Comparison of ENCODE assay signal across 14 cellular contexts in the genomic region with DNA sequence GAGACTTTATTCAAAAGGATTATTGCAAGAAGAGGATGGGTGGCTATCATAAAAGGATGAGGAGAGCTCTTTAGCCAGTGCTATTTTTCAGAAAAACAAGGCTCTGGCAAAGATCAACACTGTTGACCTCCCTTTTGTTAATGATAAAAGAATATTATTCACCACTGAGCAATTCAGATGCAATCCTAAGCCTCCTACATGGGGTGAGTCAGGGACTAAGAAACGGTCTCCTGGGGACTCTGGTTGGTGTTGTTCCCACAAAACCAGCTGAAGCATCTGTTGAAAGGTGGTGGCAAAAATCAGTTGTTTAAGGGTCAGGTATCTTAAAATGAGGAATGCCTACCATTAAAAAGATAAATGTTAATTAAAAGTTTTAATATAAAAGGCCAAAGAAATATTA. TPM values are rescaled to one million over a fixed set of nuclear protein-coding genes. Genes with fewer than 3 reads are reported as not detected.
DNase-seq lines count a peak whose midpoint lies in the region; TF ChIP-seq lines count a peak whose summit lies in the region.
"Had no signal": no experiment of that assay in that cellular context is flagged by ENCODE, and none has a peak within 500 bp of the region (broad histone marks: within the 10 kb centered on the region; RNA-seq: fewer than 3 reads in every experiment).

No MANE protein-coding gene starts in this region.

- TF ChIP-seq CTCF in cardiac fibroblast (IDR thresholded peaks at IDR 0.05; ENCODE audit: low read depth, low read length): no peak
- no peak for TF ChIP-seq CTCF in adrenal gland (IDR thresholded peaks at IDR 0.05)
- TF ChIP-seq CTCF in CD14-positive monocyte (IDR thresholded peaks at IDR 0.05): no peak

- peaks cover 29% of the 10 kb centered on the region for H3K4me1 Mint-ChIP-seq in CD14-positive monocyte

- H3K4me3 ChIP-seq in HUES64 (ENCODE audit: low read length) (no peak overlapping the region), cardiac fibroblast (replicated peaks in 1 of 2; ENCODE audit: low read depth in 2 of 2, low read length in 2 of 2) (no peak overlapping the region), adrenal gland (no peak overlapping the region)
- H3K4me3 ChIP-seq: lung, neural progenitor cell, upper lobe of right lung had no signal

- H3K9me3 Mint-ChIP-seq in CD14-positive monocyte: peaks cover 0 to 4% (median 0%) of the 10 kb centered on the region in 7 donors

- no peak for TF ChIP-seq POLR2A in adrenal gland (IDR thresholded peaks at IDR 0.05)

- DNase-seq in AG08396 (ENCODE audit: low spot score) (peak; percentile 60), cardiac fibroblast (ENCODE audit: low read depth in 2 of 2) (peak; percentile 83 to 97), kidney glomerular epithelial cell (lab: John Stamatoyannopoulos, UW) (peak; percentile 76), adrenal gland (no peak), NCI-H1417 treated with DMSO at 0.1 percent for 48 hours (lab: John Stamatoyannopoulos, UW) (no peak), activated gamma-delta T cell treated with Interleukin-2 at 50 U/mL for 16 hours (no peak), CD14-positive monocyte (ENCODE audit: low spot score) (no peak)
- DNase-seq: activated CD4-positive, CD25-positive, alpha-beta regulatory T cell; DMS79 treated with DMSO at 0.1 percent for 48 hours; upper lobe of right lung had no signal

- H3K27ac Mint-ChIP-seq in CD14-positive monocyte: no peak overlapping the region
- H3K27ac Mint-ChIP-seq: B cell, neural progenitor cell had no signal

- H3K36me3 ChIP-seq in HUES64 (ENCODE audit: insufficient read depth, low read length) (no peaks in the 10 kb centered on the region), adrenal gland (replicated peaks in 1 of 2) (no peaks in the 10 kb centered on the region)
- H3K36me3 ChIP-seq: neural progenitor cell, upper lobe of right lung had no signal

- no peak overlapping the region for H3K4me3 Mint-ChIP-seq in CD14-positive monocyte
- H3K4me3 Mint-ChIP-seq: B cell, neural progenitor cell had no signal

- intact Hi-C loops in adrenal gland (cut with DNase I) (no loop called here), CD14-positive monocyte (cut with micrococcal nuclease) (loop anchor here in 1 of 2 donors (10.0 kb wide), 1 partner anchor 46 kb away; no protein-coding TSS in a partner anchor)

- H3K9me3 ChIP-seq in HUES64 (ENCODE audit: insufficient read depth, low read depth, low read length) (0 out of 2 replicates have a peak, but pooled peaks cover 5% of the 10 kb centered on the region), adrenal gland (replicated peaks in 1 of 3) (no peaks in the 10 kb centered on the region)
- H3K9me3 ChIP-seq: upper lobe of right lung had no signal

- H3K27me3 ChIP-seq in HUES64 (ENCODE audit: insufficient read depth, low read length) (no peaks in the 10 kb centered on the region), adrenal gland (no peaks in the 10 kb centered on the region)
- H3K27me3 ChIP-seq: neural progenitor cell, upper lobe of right lung had no signal

- WGBS in HUES64: 50% methylated on average over 1 of the region's 1 CpG
- 34 to 52% (median 48%) methylated on average over 1 of the region's 1 CpG for WGBS in adrenal gland, 4 donors

- H3K4me1 ChIP-seq in HUES64 (ENCODE audit: insufficient read depth, low read length) (peaks cover 22% of the 10 kb centered on the region), adrenal gland (replicated peaks in 1 of 2) (no peaks in the 10 kb centered on the region)

- peaks cover 0 to 1% (median 0%) of the 10 kb centered on the region in 3 donors for H3K27me3 Mint-ChIP-seq in CD14-positive monocyte (ENCODE audit: low read depth in 3 of 3)
- H3K27me3 Mint-ChIP-seq: B cell had no signal

- H3K36me3 Mint-ChIP-seq in CD14-positive monocyte: no peaks in the 10 kb centered on the region
- H3K36me3 Mint-ChIP-seq: neural progenitor cell had no signal

- H3K9ac ChIP-seq in HUES64 (ENCODE audit: low read depth, low read length): no peak overlapping the region
- H3K9ac ChIP-seq: neural progenitor cell had no signal

- peak overlapping the region; percentile 39; the same call in 1 of the 2 replicates for H3K27ac ChIP-seq in HUES64 (ENCODE audit: low read depth, low read length)
- H3K27ac ChIP-seq in adrenal gland: no peak overlapping the region
- H3K27ac ChIP-seq: neural progenitor cell, upper lobe of right lung had no signal

RNA-seq across cellular contexts. Expression of gene GCNT1, which starts 7.7 kb away (rescaled TPM):
- 6.1 TPM for polyA plus RNA-seq in HUES64 (2013, experiment 1 of 2)
- 7.9 TPM for polyA plus RNA-seq in HUES64 (2013, experiment 2 of 2)
- total RNA-seq in adrenal gland: 10 to 100 TPM in 1 of 8 donors, 1 to 10 TPM in 6, under 1 TPM in 1; 0.79 to 56.4 (median 3.9) TPM
- polyA plus RNA-seq in adrenal gland (1 to 10 TPM in 2 of 3 donors, under 1 TPM in 1; 0.77 to 1.3 (median 1.2) TPM), CD14-positive monocyte (10 to 100 TPM in 1 of 2 donors, 1 to 10 TPM in 1; 8.4 to 15.4 TPM)

RNA-seq across cellular contexts. Expression of gene RFK, which starts 57.0 kb away (rescaled TPM):
- polyA plus RNA-seq in HUES64 (2013, experiment 1 of 2): 12.9 TPM
- polyA plus RNA-seq in HUES64 (2013, experiment 2 of 2): 13.6 TPM
- total RNA-seq in adrenal gland: 10 to 100 TPM; 10.3 to 29.0 (median 22.5) TPM
- 10 to 100 TPM in 1 of 3 donors, 1 to 10 TPM in 2; 8.1 to 48.5 (median 9.2) TPM for polyA plus RNA-seq in adrenal gland
- 10 to 100 TPM; 44.4 to 46.6 TPM for polyA plus RNA-seq in CD14-positive monocyte

Comparison
In these comparisons a context has a peak if more than half of its experiments do, and no peak if none do; other contexts are left out.
1. DNase-seq: peak in AG08396 (single experiment), cardiac fibroblast (2 of 2) and kidney glomerular epithelial cell (single experiment); none in adrenal gland (0 of 7), NCI-H1417 treated with DMSO at 0.1 percent for 48 hours (single experiment), activated gamma-delta T cell treated with Interleukin-2 at 50 U/mL for 16 hours (single experiment) and CD14-positive monocyte (single experiment).
2. RNA of gene GCNT1, which starts 7.7 kb away (polyA plus RNA-seq): 8.4 to 15.4 TPM in CD14-positive monocyte; 0.77 to 1.3 TPM in adrenal gland; every median in the first group is over 4 times any median in the second.